ENCODE assay signal across 16 cellular contexts in genomic region chr21:25359724-25360123, GRCh38.
DNase-seq lines count a peak whose midpoint lies in the region; ATAC-seq and TF ChIP-seq lines count a peak whose summit lies in the region.
"Had no signal": no experiment of that assay in that cellular context is flagged by ENCODE, and none has a peak within 500 bp of the region (broad histone marks: within the 10 kb centered on the region; RNA-seq: fewer than 3 reads in every experiment).

No MANE protein-coding gene starts in this region.

- H4K5ac ChIP-seq in IMR-90 (ENCODE audit: low read depth, low read length) = no peak overlapping the region

- peaks cover 17% of the 10 kb centered on the region for H3K4me1 Mint-ChIP-seq in activated T-cell treated with anti-CD3 and anti-CD28 coated beads, Interleukin-2, amount 50 U/mL, for 72 hours (ENCODE audit: low read depth)

- H2BK5ac ChIP-seq in IMR-90 (ENCODE audit: low read depth, low read length, poor library complexity, severe bottlenecking) = no peak overlapping the region

- no peak for TF ChIP-seq RAD21 in IMR-90 (IDR thresholded peaks at IDR 0.05; ENCODE audit: low read length)

- no peaks in the 10 kb centered on the region for H3K9me1 ChIP-seq in IMR-90 (ENCODE audit: insufficient read depth, low read length)

- H2AK5ac ChIP-seq in IMR-90 (ENCODE audit: low read depth, low read length) = no peak overlapping the region; the same call in 1 of the 2 replicates

- in situ Hi-C loops in IMR-90 (cut with MboI; ENCODE audit: low sequenced_read_pairs) = no loop called here

- H3K4me3 ChIP-seq in IMR-90 (ENCODE audit: insufficient read depth, low read depth, low read length) = no peak overlapping the region
- H3K4me3 ChIP-seq in adrenal gland = no peak overlapping the region
- H3K4me3 ChIP-seq in fibroblast of mammary gland (ENCODE audit: control insufficient read depth, low read depth, low read length) = no peak overlapping the region
- H3K4me3 ChIP-seq: GM23248 had no signal

- H2BK120ac ChIP-seq in IMR-90 (ENCODE audit: low read depth, low read length) = no peak overlapping the region

- H3K27me3 Mint-ChIP-seq in activated T-cell treated with anti-CD3 and anti-CD28 coated beads, Interleukin-2, amount 50 U/mL, for 72 hours (ENCODE audit: low read depth) = peaks cover 33% of the 10 kb centered on the region

- H2AFZ ChIP-seq in IMR-90 (replicated peaks; ENCODE audit: low read length, poor library complexity) = no peak overlapping the region
- H2AFZ ChIP-seq: GM23248 had no signal

- H4K91ac ChIP-seq in IMR-90 (ENCODE audit: insufficient read depth, low read depth, low read length) = no peak overlapping the region

- H3K4me3 Mint-ChIP-seq in activated T-cell treated with anti-CD3 and anti-CD28 coated beads, Interleukin-2, amount 50 U/mL, for 72 hours = no peak overlapping the region
- H3K4me3 Mint-ChIP-seq: CD4-positive, alpha-beta memory T cell had no signal

- H3K27ac ChIP-seq in IMR-90 (ENCODE audit: insufficient read depth, low read length) (no peak overlapping the region), adrenal gland (no peak overlapping the region)
- H3K27ac ChIP-seq: GM23248 had no signal

- H3K4me1 ChIP-seq in IMR-90 (ENCODE audit: control insufficient read depth, insufficient read depth, low read length) (no peaks in the 10 kb centered on the region), adrenal gland (replicated peaks in 1 of 2) (no peaks in the 10 kb centered on the region)

- no peak overlapping the region for H3K56ac ChIP-seq in IMR-90 (ENCODE audit: extremely low read depth, insufficient read depth, low read length)

- TF ChIP-seq CTCF in IMR-90 (conservative IDR thresholded peaks at IDR 0.05; ENCODE audit: low read depth, low read length) (no peak), adrenal gland (IDR thresholded peaks at IDR 0.05) (no peak), fibroblast of mammary gland (conservative IDR thresholded peaks at IDR 0.05; ENCODE audit: control insufficient read depth, insufficient read depth, low read depth, low read length) (no peak)

- no peak overlapping the region for H4K8ac ChIP-seq in IMR-90 (ENCODE audit: low read depth in 2 of 2, low read length in 2 of 2)

- dilution Hi-C loops in IMR-90 (cut with HindIII; ENCODE audit: low sequenced_read_pairs, unreplicated experiment) = no loop called here

- no peaks in the 10 kb centered on the region for H3K36me3 Mint-ChIP-seq in activated T-cell treated with anti-CD3 and anti-CD28 coated beads, Interleukin-2, amount 50 U/mL, for 72 hours (ENCODE audit: insufficient read depth in 2 of 2)
- H3K36me3 Mint-ChIP-seq: CD4-positive, alpha-beta memory T cell had no signal

- H3K23ac ChIP-seq in IMR-90 (ENCODE audit: low read depth, low read length) = no peak overlapping the region

- no peak overlapping the region for H3K4me2 ChIP-seq in IMR-90 (ENCODE audit: low read depth, low read length)

- H3K36me3 ChIP-seq in IMR-90 (ENCODE audit: control insufficient read depth, insufficient read depth, low read length) = no peaks in the 10 kb centered on the region
- no peaks in the 10 kb centered on the region for H3K36me3 ChIP-seq in adrenal gland (replicated peaks in 1 of 2)

- H3K9ac ChIP-seq in IMR-90 (ENCODE audit: low read depth, low read length) = no peak overlapping the region
- H3K9ac ChIP-seq: GM23248 had no signal

- H2AK9ac ChIP-seq in IMR-90 (replicated peaks; ENCODE audit: low read depth, low read length, poor library complexity) = no peak overlapping the region

- H4K20me1 ChIP-seq in IMR-90 (ENCODE audit: insufficient read depth, low read length) = no peaks in the 10 kb centered on the region

- 0 out of 2 replicates have a peak overlapping the region, but pooled peaks have one; percentile 48 for H2BK20ac ChIP-seq in IMR-90 (ENCODE audit: low read depth, low read length)

- CTCF ChIA-PET in IMR-90 (lab: Yijun Ruan, JAX) = interaction anchor here (2.3 kb wide), 1 partner anchor 10 kb away, joined by 13 read pairs; no protein-coding TSS in a partner anchor

- H3K14ac ChIP-seq in IMR-90 (replicated peaks; ENCODE audit: low read depth, low read length) = no peak overlapping the region

- H3K9me3 Mint-ChIP-seq in activated T-cell treated with anti-CD3 and anti-CD28 coated beads, Interleukin-2, amount 50 U/mL, for 72 hours = no peaks in the 10 kb centered on the region
- H3K9me3 Mint-ChIP-seq: CD4-positive, alpha-beta memory T cell had no signal

- H3K4ac ChIP-seq in IMR-90 (ENCODE audit: low read depth, low read length) = no peak overlapping the region

- no peaks in the 10 kb centered on the region for H3K79me1 ChIP-seq in IMR-90 (ENCODE audit: low read depth in 1 of 2, low read length in 2 of 2)

- WGBS in IMR-90 (ENCODE audit: extremely low coverage in 2 of 2, insufficient read length in 1 of 2), 2 experiments = 100% methylated on average over 3 of the region's 5 CpGs; no CpG with 5 or more reads in 1 of the 2 experiments
- 49 to 67% (median 57%) methylated on average over 5 of the region's 5 CpGs for WGBS in adrenal gland, 4 donors

- POLR2A ChIA-PET in IMR-90 (lab: Charles Lee; ENCODE audit: unreplicated experiment) = no interaction called here

- ATAC-seq in IMR-90 (ENCODE audit: low read depth) (no peak), HG02970 (IDR thresholded peaks at IDR 0.05; ENCODE audit: low FRiP score, unreplicated experiment) (no peak), GM18502 (IDR thresholded peaks at IDR 0.05; ENCODE audit: poor library complexity, unreplicated experiment) (no peak)
- ATAC-seq in activated T-cell treated with anti-CD3 and anti-CD28 coated beads, Interleukin-2, amount 50 U/mL, for 72 hours (replicated peaks in 1 of 2) = no peak

- no TSS peak for BruUV-seq in IMR-90 (replicated peaks; lab: Mats Ljungman, UMichigan)

- H3K27ac Mint-ChIP-seq in activated T-cell treated with anti-CD3 and anti-CD28 coated beads, Interleukin-2, amount 50 U/mL, for 72 hours = no peak overlapping the region
- H3K27ac Mint-ChIP-seq: CD4-positive, alpha-beta memory T cell had no signal

- no peak for DNase-seq in IMR-90
- DNase-seq in adrenal gland = peak in 4 of 7 donors; percentile 16 to 25 (median 22)
- peak; percentile 43 for DNase-seq in fibroblast of mammary gland (ENCODE audit: low read depth)
- DNase-seq in activated T-cell treated with anti-CD3 and anti-CD28 coated beads, Interleukin-2, amount 50 U/mL, for 72 hours = no peak
- DNase-seq: 8988T; C1 segment of cervical spinal cord; Calu3; CD4-positive, alpha-beta memory T cell; COR-L47; DMS53; DMS79 treated with DMSO at 0.1 percent for 48 hours; GM23248; H7; HCEC 1CT had no signal

- H2BK15ac ChIP-seq in IMR-90 (ENCODE audit: low read depth, low read length) = no peak overlapping the region

- H3K9me3 ChIP-seq in IMR-90 (ENCODE audit: control insufficient read depth, insufficient read depth, low read length) (no peaks in the 10 kb centered on the region), adrenal gland (replicated peaks in 1 of 3) (no peaks in the 10 kb centered on the region)

- intact Hi-C loops in IMR-90 (cut with micrococcal nuclease) = no loop called here
- intact Hi-C loops in adrenal gland (cut with DNase I) = no loop called here

- TF ChIP-seq POLR2A in IMR-90 (IDR thresholded peaks at IDR 0.05; ENCODE audit: low read depth, low read length) (no peak), adrenal gland (IDR thresholded peaks at IDR 0.05) (no peak)

- no peaks in the 10 kb centered on the region for H3K27me3 ChIP-seq in IMR-90 (ENCODE audit: control insufficient read depth, insufficient read depth, low read length)
- no peaks in the 10 kb centered on the region for H3K27me3 ChIP-seq in adrenal gland

- H3K18ac ChIP-seq in IMR-90 (ENCODE audit: low read depth, low read length) = no peak overlapping the region

TF ChIP-seq in IMR-90, 13 proteins besides CTCF, POLR2A, EP300 and RAD21:
- TF ChIP-seq FOS (IDR thresholded peaks at IDR 0.05; ENCODE audit: low read depth, low read length) (no peak), MAZ (IDR thresholded peaks at IDR 0.05; ENCODE audit: borderline replicate concordance, low read depth, low read length) (no peak), RCOR1 (IDR thresholded peaks at IDR 0.05; ENCODE audit: insufficient replicate concordance, low read length) (no peak), CHD1 (IDR thresholded peaks at IDR 0.05; ENCODE audit: low read depth, low read length) (no peak), BHLHE40 (IDR thresholded peaks at IDR 0.05; ENCODE audit: low read depth, low read length) (no peak), USF2 (IDR thresholded peaks at IDR 0.05; ENCODE audit: low read depth, low read length) (no peak), CEBPB (IDR thresholded peaks at IDR 0.05; ENCODE audit: low read depth, low read length) (no peak), SMC3 (IDR thresholded peaks at IDR 0.05; ENCODE audit: low read depth, low read length) (no peak), NFE2L2 (IDR thresholded peaks at IDR 0.05; ENCODE audit: low read depth, low read length) (no peak), MXI1 (IDR thresholded peaks at IDR 0.05; ENCODE audit: borderline replicate concordance, low read depth, low read length) (no peak), RFX5 (IDR thresholded peaks at IDR 0.05; ENCODE audit: low read depth, low read length) (no peak), MAFK (IDR thresholded peaks at IDR 0.05; ENCODE audit: low read depth, low read length) (no peak)
- TF ChIP-seq, protein P1, sequence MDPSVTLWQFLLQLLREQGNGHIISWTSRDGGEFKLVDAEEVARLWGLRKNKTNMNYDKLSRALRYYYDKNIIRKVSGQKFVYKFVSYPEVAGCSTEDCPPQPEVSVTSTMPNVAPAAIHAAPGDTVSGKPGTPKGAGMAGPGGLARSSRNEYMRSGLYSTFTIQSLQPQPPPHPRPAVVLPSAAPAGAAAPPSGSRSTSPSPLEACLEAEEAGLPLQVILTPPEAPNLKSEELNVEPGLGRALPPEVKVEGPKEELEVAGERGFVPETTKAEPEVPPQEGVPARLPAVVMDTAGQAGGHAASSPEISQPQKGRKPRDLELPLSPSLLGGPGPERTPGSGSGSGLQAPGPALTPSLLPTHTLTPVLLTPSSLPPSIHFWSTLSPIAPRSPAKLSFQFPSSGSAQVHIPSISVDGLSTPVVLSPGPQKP (IDR thresholded peaks at IDR 0.05; ENCODE audit: borderline replicate concordance, low read depth, low read length) = no peak
TF ChIP-seq in IMR-90: peak in this region for 0.

Comparison
In these comparisons a context has a peak if more than half of its experiments do, and no peak if none do; other contexts are left out.
1. DNase-seq: peak in adrenal gland (4 of 7) and fibroblast of mammary gland (single experiment); none in IMR-90 (single experiment) and activated T-cell treated with anti-CD3 and anti-CD28 coated beads, Interleukin-2, amount 50 U/mL, for 72 hours (0 of 2).